Comparison of ENCODE assay signal across 1 cellular context in genomic region chr5:132557425-132557805, GRCh38.
TF ChIP-seq lines count a peak whose summit lies in the region.

No MANE protein-coding gene starts in this region.

TF ChIP-seq in HepG2, 621 proteins besides CTCF, POLR2A, EP300 and RAD21 (continued from another document and continues in another):
- no peak for TF ChIP-seq TMF1 (CRISPR knock-in tag; IDR thresholded peaks at IDR 0.05; ENCODE audit: low read depth)
- no peak for TF ChIP-seq ZGPAT (CRISPR knock-in tag; IDR thresholded peaks at IDR 0.05)
- no peak for TF ChIP-seq ZNF18 (CRISPR knock-in tag; IDR thresholded peaks at IDR 0.05; ENCODE audit: insufficient replicate concordance)
- TF ChIP-seq ZBTB3 (CRISPR knock-in tag; IDR thresholded peaks at IDR 0.05; ENCODE audit: borderline replicate concordance, low read depth): no peak
- TF ChIP-seq ZFP91 (CRISPR knock-in tag; IDR thresholded peaks at IDR 0.05; ENCODE audit: borderline replicate concordance): no peak; the same call in 1 of the 2 replicates
- TF ChIP-seq REST (IDR thresholded peaks at IDR 0.05; ENCODE audit: borderline replicate concordance in 1 of 2, low read depth in 1 of 2, low read length in 2 of 2): no peak
- TF ChIP-seq NCOA5 (CRISPR knock-in tag; IDR thresholded peaks at IDR 0.05): no peak
- no peak; the same call in 1 of the 2 replicates for TF ChIP-seq ATF2 (CRISPR knock-in tag; IDR thresholded peaks at IDR 0.05)
- TF ChIP-seq ZBTB25 (CRISPR knock-in tag; IDR thresholded peaks at IDR 0.05): peak; percentile 50; the same call in 1 of the 2 replicates
- TF ChIP-seq HINFP (CRISPR knock-in tag; IDR thresholded peaks at IDR 0.05; ENCODE audit: low read depth): no peak
- TF ChIP-seq REL (CRISPR knock-in tag; conservative IDR thresholded peaks at IDR 0.05): no peak
- no peak for TF ChIP-seq SOX13 (IDR thresholded peaks at IDR 0.05)
- TF ChIP-seq SOX13 (CRISPR knock-in tag; conservative IDR thresholded peaks at IDR 0.05 in 1 of 2, IDR thresholded peaks at IDR 0.05 in 1 of 2): 0 out of 4 replicates have a peak, but pooled peaks of 1 of the 2 experiments have one; percentile 32
- TF ChIP-seq ZMAT5 (CRISPR knock-in tag; IDR thresholded peaks at IDR 0.05; ENCODE audit: borderline replicate concordance, low read depth): no peak
- TF ChIP-seq DBP (CRISPR knock-in tag; IDR thresholded peaks at IDR 0.05; ENCODE audit: not compliant biosample characterization): no peak
- no peak for TF ChIP-seq ZNF263 (CRISPR knock-in tag; IDR thresholded peaks at IDR 0.05)
- no peak for TF ChIP-seq ZNF382 (CRISPR knock-in tag; IDR thresholded peaks at IDR 0.05; ENCODE audit: borderline replicate concordance)
- TF ChIP-seq NPAS2 (CRISPR knock-in tag; IDR thresholded peaks at IDR 0.05; ENCODE audit: borderline replicate concordance): no peak
- no peak for TF ChIP-seq POLR2AphosphoS2 (IDR thresholded peaks at IDR 0.05; ENCODE audit: low read depth, low read length)
- TF ChIP-seq TBL1XR1 (IDR thresholded peaks at IDR 0.05; ENCODE audit: borderline replicate concordance, low read length, partially characterized antibody): no peak
- peak; percentile 95 for TF ChIP-seq HNF4G (IDR thresholded peaks at IDR 0.05; ENCODE audit: borderline replicate concordance, low read depth, low read length)
- TF ChIP-seq HNF4G (CRISPR knock-in tag; IDR thresholded peaks at IDR 0.05; ENCODE audit: borderline replicate concordance, low read depth): peak; percentile 78; the same call in 1 of the 2 replicates
- TF ChIP-seq STAT5B (CRISPR knock-in tag; IDR thresholded peaks at IDR 0.05): no peak
- TF ChIP-seq PAF1 (CRISPR knock-in tag; IDR thresholded peaks at IDR 0.05): no peak
- TF ChIP-seq ZNF17 (CRISPR knock-in tag; IDR thresholded peaks at IDR 0.05): no peak
- no peak for TF ChIP-seq ZBTB49 (CRISPR knock-in tag; IDR thresholded peaks at IDR 0.05; ENCODE audit: borderline replicate concordance)
- TF ChIP-seq TCF12 (IDR thresholded peaks at IDR 0.05): no peak
- no peak for TF ChIP-seq TCF12 (CRISPR knock-in tag; IDR thresholded peaks at IDR 0.05)
- no peak; the same call in 1 of the 2 replicates for TF ChIP-seq FOXP4 (CRISPR knock-in tag; IDR thresholded peaks at IDR 0.05)
- no peak for TF ChIP-seq SP5 (CRISPR knock-in tag; IDR thresholded peaks at IDR 0.05; ENCODE audit: borderline replicate concordance, low read depth)
- no peak for TF ChIP-seq ZMYM4 (CRISPR knock-in tag; IDR thresholded peaks at IDR 0.05)
- TF ChIP-seq CERS6 (CRISPR knock-in tag; IDR thresholded peaks at IDR 0.05): no peak
- no peak for TF ChIP-seq TRIM24 (CRISPR knock-in tag; IDR thresholded peaks at IDR 0.05)
- no peak for TF ChIP-seq ZZZ3 (CRISPR knock-in tag; IDR thresholded peaks at IDR 0.05; ENCODE audit: borderline replicate concordance)
- no peak for TF ChIP-seq ZBTB33 (CRISPR knock-in tag; IDR thresholded peaks at IDR 0.05)
